ENCODE assay signal across 1 cellular context in the genomic region with DNA sequence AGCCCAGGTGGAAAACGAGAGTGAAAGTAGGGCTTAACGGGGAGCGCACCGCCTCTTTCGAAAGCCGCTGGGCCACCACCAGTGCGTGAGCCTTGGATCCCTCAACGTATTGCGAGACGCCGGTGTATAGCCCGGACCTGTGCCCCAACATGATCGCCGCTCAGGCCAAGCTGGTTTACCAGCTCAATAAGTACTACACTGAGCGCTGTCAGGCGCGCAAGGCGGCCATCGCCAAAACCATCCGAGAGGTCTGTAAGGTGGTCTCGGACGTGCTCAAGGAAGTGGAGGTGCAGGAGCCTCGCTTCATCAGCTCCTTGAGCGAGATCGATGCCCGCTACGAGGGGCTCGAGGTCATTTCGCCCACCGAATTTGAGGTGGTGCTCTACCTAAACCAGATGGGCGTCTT.
TF ChIP-seq lines count a peak whose summit lies in the region.

No MANE protein-coding gene starts in this region.

TF ChIP-seq in IMR-90, 13 proteins besides CTCF, POLR2A, EP300 and RAD21:
- TF ChIP-seq USF2 (IDR thresholded peaks at IDR 0.05; ENCODE audit: low read depth, low read length) = no peak
- no peak for TF ChIP-seq CHD1 (IDR thresholded peaks at IDR 0.05; ENCODE audit: low read depth, low read length)
- TF ChIP-seq MAFK (IDR thresholded peaks at IDR 0.05; ENCODE audit: low read depth, low read length) = no peak
- no peak for TF ChIP-seq CEBPB (IDR thresholded peaks at IDR 0.05; ENCODE audit: low read depth, low read length)
- no peak for TF ChIP-seq NFE2L2 (IDR thresholded peaks at IDR 0.05; ENCODE audit: low read depth, low read length)
- TF ChIP-seq, protein P1, sequence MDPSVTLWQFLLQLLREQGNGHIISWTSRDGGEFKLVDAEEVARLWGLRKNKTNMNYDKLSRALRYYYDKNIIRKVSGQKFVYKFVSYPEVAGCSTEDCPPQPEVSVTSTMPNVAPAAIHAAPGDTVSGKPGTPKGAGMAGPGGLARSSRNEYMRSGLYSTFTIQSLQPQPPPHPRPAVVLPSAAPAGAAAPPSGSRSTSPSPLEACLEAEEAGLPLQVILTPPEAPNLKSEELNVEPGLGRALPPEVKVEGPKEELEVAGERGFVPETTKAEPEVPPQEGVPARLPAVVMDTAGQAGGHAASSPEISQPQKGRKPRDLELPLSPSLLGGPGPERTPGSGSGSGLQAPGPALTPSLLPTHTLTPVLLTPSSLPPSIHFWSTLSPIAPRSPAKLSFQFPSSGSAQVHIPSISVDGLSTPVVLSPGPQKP (IDR thresholded peaks at IDR 0.05; ENCODE audit: borderline replicate concordance, low read depth, low read length) = no peak
- no peak for TF ChIP-seq FOS (IDR thresholded peaks at IDR 0.05; ENCODE audit: low read depth, low read length)
- TF ChIP-seq MXI1 (IDR thresholded peaks at IDR 0.05; ENCODE audit: borderline replicate concordance, low read depth, low read length) = no peak
- no peak for TF ChIP-seq RFX5 (IDR thresholded peaks at IDR 0.05; ENCODE audit: low read depth, low read length)
